8 cellular contexts compared by ENCODE assay signal in genomic region chr11:35141034-35141433, GRCh38. TPM values are rescaled to one million over a fixed set of nuclear protein-coding genes. Genes with fewer than 3 reads are reported as not detected.
A peak's percentile ranks its signal among the peaks of the same experiment; 100 is the strongest.
DNase-seq lines count a peak whose midpoint lies in the region; ATAC-seq and TF ChIP-seq lines count a peak whose summit lies in the region.

No MANE protein-coding gene starts in this region.

- H3K27me3 ChIP-seq in CD4-positive, alpha-beta memory T cell (ENCODE audit: insufficient read depth, low read length) = no peaks in the 10 kb centered on the region
- no peaks in the 10 kb centered on the region for H3K27me3 ChIP-seq in PC-9 (ENCODE audit: insufficient read depth, low read depth)
- no peaks in the 10 kb centered on the region for H3K27me3 ChIP-seq in duodenal mucosa (ENCODE audit: control insufficient read depth in 1 of 2, insufficient read depth in 2 of 2, low read length in 2 of 2)
- H3K27me3 ChIP-seq in ovary = no peaks in the 10 kb centered on the region

- POLR2A ChIA-PET in CD4-positive, alpha-beta memory T cell (lab: Charles Lee; ENCODE audit: partially characterized antibody) = interaction anchor here (1.1 to 15.5 kb wide), 24 partner anchors 9 to 190 kb away, joined by 3 to 1106 read pairs (median 19); no protein-coding TSS in a partner anchor
- POLR2A ChIA-PET in PC-9 (lab: Charles Lee; ENCODE audit: unreplicated experiment) = interaction anchor here (0.6 to 1.6 kb wide), 5 partner anchors 29 to 132 kb away, joined by 4 to 24 read pairs (median 9); no protein-coding TSS in a partner anchor

- H3K4me1 ChIP-seq in CD4-positive, alpha-beta memory T cell (ENCODE audit: insufficient read depth, low read length) = peaks cover 61% of the 10 kb centered on the region
- H3K4me1 ChIP-seq in PC-9 (replicated peaks; ENCODE audit: insufficient read depth) (peaks cover 70% of the 10 kb centered on the region), duodenal mucosa (ENCODE audit: control insufficient read depth in 1 of 2, insufficient read depth in 2 of 2, low read length in 2 of 2) (peaks cover 70 to 71% of the 10 kb centered on the region in 2 donors), ovary (ENCODE audit: insufficient read depth) (peaks cover 4% of the 10 kb centered on the region)

- BruUV-seq in PC-9 (replicated peaks; lab: Mats Ljungman, UMichigan) = no TSS peak

- H3K9me2 ChIP-seq in PC-9 (ENCODE audit: insufficient read depth) = no peaks in the 10 kb centered on the region

- no peaks in the 10 kb centered on the region for H3K9me3 ChIP-seq in CD4-positive, alpha-beta memory T cell (ENCODE audit: control insufficient read depth in 1 of 2, low read length in 2 of 2)
- H3K9me3 ChIP-seq in PC-9 (ENCODE audit: insufficient read depth, low read depth) (no peaks in the 10 kb centered on the region), duodenal mucosa (ENCODE audit: control insufficient read depth in 1 of 2, low read length in 2 of 2) (no peaks in the 10 kb centered on the region), ovary (no peaks in the 10 kb centered on the region)

- no peaks in the 10 kb centered on the region for H3K9me3 Mint-ChIP-seq in CD4-positive, alpha-beta memory T cell

- peak overlapping the region; percentile 97 for H3K4me2 ChIP-seq in PC-9

- H3K27ac ChIP-seq in CD4-positive, alpha-beta memory T cell (ENCODE audit: low read depth, low read length) = peak overlapping the region; percentile 98
- peak overlapping the region; percentile 91 for H3K27ac ChIP-seq in PC-9
- peak overlapping the region; percentile 0 for H3K27ac ChIP-seq in duodenal mucosa (ENCODE audit: low read depth, low read length)
- H3K27ac ChIP-seq in ovary = no peak overlapping the region

- H3K27me3 Mint-ChIP-seq in CD4-positive, alpha-beta memory T cell = no peaks in the 10 kb centered on the region

- H3K36me3 ChIP-seq in CD4-positive, alpha-beta memory T cell (ENCODE audit: insufficient read depth, low read length) = peaks cover 6% of the 10 kb centered on the region
- H3K36me3 ChIP-seq in PC-9 (ENCODE audit: low read depth) (peaks cover 34% of the 10 kb centered on the region), duodenal mucosa (ENCODE audit: control insufficient read depth in 1 of 2, insufficient read depth in 2 of 2, low read length in 2 of 2) (no peaks in the 10 kb centered on the region), ovary (no peaks in the 10 kb centered on the region)

- DNase-seq in CD4-positive, alpha-beta memory T cell = peak in 1 of 5 donors; percentile 24
- no peak for DNase-seq in PC-9
- DNase-seq in ovary = no peak
- DNase-seq in DMS79 (lab: John Stamatoyannopoulos, UW) = no peak
- no peak for DNase-seq in DMS79 treated with DMSO at 0.1 percent for 48 hours (lab: John Stamatoyannopoulos, UW)

- no peak for TF ChIP-seq EP300 in ovary (IDR thresholded peaks at IDR 0.05)

- CTCF ChIA-PET in CD4-positive, alpha-beta memory T cell (lab: Charles Lee; ENCODE audit: partially characterized antibody) = interaction anchor here (0.7 to 5.0 kb wide), 16 partner anchors 10 to 221 kb away, joined by 3 to 92 read pairs (median 5); no protein-coding TSS in a partner anchor
- CTCF ChIA-PET in PC-9 (lab: Charles Lee) = interaction anchor here (0.6 kb wide), 1 partner anchor 99 kb away, joined by 3 read pairs; no protein-coding TSS in a partner anchor

- H3K79me2 ChIP-seq in PC-9 (ENCODE audit: low read depth) = peaks cover 89% of the 10 kb centered on the region

- TF ChIP-seq CTCF in PC-9 (conservative IDR thresholded peaks at IDR 0.05) (no peak), ovary (IDR thresholded peaks at IDR 0.05) (no peak)

- ATAC-seq in GM18861 (IDR thresholded peaks at IDR 0.05; ENCODE audit: unreplicated experiment) (no peak), GM21619 (IDR thresholded peaks at IDR 0.05; ENCODE audit: unreplicated experiment) (no peak)

- H3K36me3 Mint-ChIP-seq in CD4-positive, alpha-beta memory T cell = peaks cover 21 to 68% of the 10 kb centered on the region in 2 donors

- TF ChIP-seq POLR2A in ovary (IDR thresholded peaks at IDR 0.05) = no peak

- peaks cover 61% of the 10 kb centered on the region for H3F3A ChIP-seq in PC-9 (ENCODE audit: insufficient read depth, low read depth)

- peak overlapping the region; percentile 93 to 99 (median 98) for H3K27ac Mint-ChIP-seq in CD4-positive, alpha-beta memory T cell

- 60 to 84% (median 83%) methylated on average over 2 of the region's 2 CpGs for WGBS in ovary, 3 donors

- H3K9ac ChIP-seq in duodenal mucosa (ENCODE audit: low read depth in 1 of 2, low read length in 2 of 2) = peak overlapping the region; percentile 82 to 88

- peak overlapping the region; percentile 84 to 99 for H3K4me3 ChIP-seq in CD4-positive, alpha-beta memory T cell (ENCODE audit: low read length in 2 of 2)
- H3K4me3 ChIP-seq in PC-9 (peak overlapping the region; percentile 70), duodenal mucosa (ENCODE audit: low read depth in 1 of 2, low read length in 2 of 2) (peak overlapping the region; percentile 90 to 94), ovary (peak overlapping the region; percentile 88)

- intact Hi-C loops in CD4-positive, alpha-beta memory T cell (cut with micrococcal nuclease) = loop anchor here (2.0 to 5.0 kb wide), 3 partner anchors 164 to 251 kb away; partner anchors contain the start of genes APIP and PDHX
- intact Hi-C loops in PC-9 (cut with micrococcal nuclease; ENCODE audit: unreplicated experiment) (loop anchor here (5.0 to 10.0 kb wide), 3 partner anchors 74 to 224 kb away; no protein-coding TSS in a partner anchor), ovary (cut with DNase I) (no loop called here)

- peaks cover 48 to 83% (median 60%) of the 10 kb centered on the region in 4 donors for H3K4me1 Mint-ChIP-seq in CD4-positive, alpha-beta memory T cell

- H4K20me1 ChIP-seq in PC-9 (ENCODE audit: insufficient read depth) = peaks cover 20% of the 10 kb centered on the region

- H2AFZ ChIP-seq in PC-9 = no peak overlapping the region

- peak overlapping the region; percentile 95 to 99 (median 98) for H3K4me3 Mint-ChIP-seq in CD4-positive, alpha-beta memory T cell

RNA-seq across cellular contexts. Expression of gene CD44, which starts 2.1 kb away (rescaled TPM):
- 100 to 1,000 TPM; 808 to 809 TPM for total RNA-seq in CD4-positive, alpha-beta memory T cell
- polyA plus RNA-seq in CD4-positive, alpha-beta memory T cell = 100 to 1,000 TPM; 390 to 554 TPM
- total RNA-seq in PC-9 (2021) (775 and 872 TPM in 2 replicates), ovary (10 to 100 TPM; 16.5 to 62.1 (median 26.0) TPM)
- polyA plus RNA-seq in ovary = 100 to 1,000 TPM in 1 of 2 donors, 1 to 10 TPM in 1; 8.3 to 330 TPM

Comparison
In these comparisons a context has a peak if more than half of its experiments do, and no peak if none do; other contexts are left out.
1. H3K27ac ChIP-seq: peak in CD4-positive, alpha-beta memory T cell (single experiment), PC-9 (single experiment) and duodenal mucosa (single experiment); none in ovary (0 of 2).
2. RNA of gene CD44, which starts 2.1 kb away (total RNA-seq): 808 to 809 TPM in CD4-positive, alpha-beta memory T cell and 775 to 872 TPM in PC-9; 16.5 to 62.1 TPM in ovary; every median in the first group is over 10 times any median in the second.
3. intact Hi-C loops: an anchor here in CD4-positive, alpha-beta memory T cell (2.0 to 5.0 kb wide) and PC-9 (5.0 to 10.0 kb wide); none called in ovary.
4. Peak in every context shown above with its lines, with median percentiles within 50 percentile points of each other: H3K4me3 ChIP-seq.